ENCODE assay signal across 1 cellular context in genomic region chr5:34827594-34828506, GRCh38.
TF ChIP-seq lines count a peak whose summit lies in the region.

No MANE protein-coding gene starts in this region.

TF ChIP-seq in K562, 482 proteins besides CTCF, POLR2A, EP300 and RAD21:
- TF ChIP-seq ZBTB17 (CRISPR knock-in tag; IDR thresholded peaks at IDR 0.05) (no peak), CEBPB (tag; IDR thresholded peaks at IDR 0.05) (peak; percentile 93), C11orf30 (IDR thresholded peaks at IDR 0.05; ENCODE audit: low read depth) (peak; percentile 74), CEBPG (CRISPR knock-in tag; IDR thresholded peaks at IDR 0.05) (no peak), CEBPG (tag; conservative IDR thresholded peaks at IDR 0.05 in 1 of 2, IDR thresholded peaks at IDR 0.05 in 1 of 2) (peak; percentile 67 to 92), NFE2 (IDR thresholded peaks at IDR 0.05; ENCODE audit: low read depth) (peak; percentile 39; the same call in 1 of the 2 replicates), NFE2L1 (tag; IDR thresholded peaks at IDR 0.05; ENCODE audit: borderline replicate concordance, low read depth) (peak; percentile 32; the same call in 1 of the 2 replicates), TRIM24 (IDR thresholded peaks at IDR 0.05) (peak; percentile 16 to 59; a peak in 2 of 4 replicates), ZBTB2 (IDR thresholded peaks at IDR 0.05) (no peak), MAFK (IDR thresholded peaks at IDR 0.05; ENCODE audit: low read length) (peak; percentile 70), MAFG (tag; conservative IDR thresholded peaks at IDR 0.05) (peak; percentile 78), MAFF (IDR thresholded peaks at IDR 0.05; ENCODE audit: low read length) (peak; percentile 74), NFRKB (IDR thresholded peaks at IDR 0.05; ENCODE audit: low read depth) (no peak), ZNF316 (IDR thresholded peaks at IDR 0.05) (peak; percentile 89)
